Comparison of ENCODE assay signal across 1 cellular context in genomic region chr6:21078497-21078896, GRCh38.
TF ChIP-seq lines count a peak whose summit lies in the region.

No MANE protein-coding gene starts in this region.

TF ChIP-seq in WTC11, 78 proteins besides CTCF, POLR2A, EP300 and RAD21 (continued from another document):
- TF ChIP-seq ZNF532 (CRISPR knock-in tag; IDR thresholded peaks at IDR 0.05; ENCODE audit: borderline replicate concordance) (no peak), CREB1 (CRISPR knock-in tag; IDR thresholded peaks at IDR 0.05) (no peak), E2F5 (CRISPR knock-in tag; IDR thresholded peaks at IDR 0.05) (no peak), SP1 (CRISPR knock-in tag; conservative IDR thresholded peaks at IDR 0.05) (no peak), CBFB (CRISPR knock-in tag; IDR thresholded peaks at IDR 0.05; ENCODE audit: low read depth) (no peak), TCF7 (CRISPR knock-in tag; IDR thresholded peaks at IDR 0.05; ENCODE audit: low read depth) (no peak)
